1 cellular context compared by ENCODE assay signal in the genomic region with DNA sequence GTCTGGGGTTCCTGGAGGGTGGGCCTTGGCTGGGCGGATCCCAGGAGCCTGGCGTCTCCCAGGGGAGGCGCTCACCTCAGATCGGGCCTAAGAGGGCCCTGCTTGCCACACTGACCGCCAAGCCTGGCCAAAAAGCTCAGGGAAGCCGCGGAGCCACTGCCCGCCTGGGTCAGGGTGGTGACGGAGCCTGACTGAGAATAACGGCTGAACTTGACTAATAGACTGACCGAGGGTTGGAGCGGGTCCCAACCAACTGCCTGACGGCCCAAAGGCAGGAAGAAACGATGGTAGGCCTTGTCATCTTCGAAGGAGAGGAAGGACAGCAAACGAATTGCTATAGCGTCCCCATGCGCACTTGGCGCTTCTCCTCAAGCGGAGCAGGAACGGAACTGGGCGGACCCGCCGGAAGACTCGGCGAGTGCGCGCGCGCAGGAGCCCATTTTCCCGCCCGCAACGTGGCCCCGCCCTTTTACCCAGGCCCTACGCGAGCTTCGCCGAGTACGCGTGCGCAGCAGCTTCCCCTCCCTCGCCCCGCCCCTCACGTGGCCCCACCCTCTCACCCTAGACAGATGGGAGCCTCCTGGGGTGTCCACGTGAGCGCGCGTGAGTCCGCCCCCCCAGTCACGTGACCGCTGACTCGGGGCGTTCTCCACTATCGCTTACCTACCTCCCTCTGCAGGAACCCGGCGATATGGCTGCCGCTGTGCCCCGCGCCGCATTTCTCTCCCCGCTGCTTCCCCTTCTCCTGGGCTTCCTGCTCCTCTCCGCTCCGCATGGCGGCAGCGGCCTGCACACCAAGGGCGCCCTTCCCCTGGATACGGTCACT.
TF ChIP-seq lines count a peak whose summit lies in the region.

A gene (plus strand): TSS at position 652 of the 826 bp plus-strand sequence. CDS start 40 bp downstream, at position 692.
A gene (minus strand): TSS at position 391 of the 826 bp plus-strand sequence. CDS start 7,895 bp downstream, outside the sequence.

TF ChIP-seq in K562, 482 proteins besides CTCF, POLR2A, EP300 and RAD21 (continued from another document and continues in another):
- TF ChIP-seq, protein P1, sequence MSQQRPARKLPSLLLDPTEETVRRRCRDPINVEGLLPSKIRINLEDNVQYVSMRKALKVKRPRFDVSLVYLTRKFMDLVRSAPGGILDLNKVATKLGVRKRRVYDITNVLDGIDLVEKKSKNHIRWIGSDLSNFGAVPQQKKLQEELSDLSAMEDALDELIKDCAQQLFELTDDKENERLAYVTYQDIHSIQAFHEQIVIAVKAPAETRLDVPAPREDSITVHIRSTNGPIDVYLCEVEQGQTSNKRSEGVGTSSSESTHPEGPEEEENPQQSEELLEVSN (IDR thresholded peaks at IDR 0.05; ENCODE audit: borderline replicate concordance in 1 of 2, extremely low read depth in 1 of 2, insufficient read depth in 1 of 2, insufficient read length in 1 of 2, low read depth in 1 of 2, low read length in 1 of 2, poor library complexity in 1 of 2, severe bottlenecking in 1 of 2) = peak; percentile 98 to 100
- TF ChIP-seq U2AF1 (optimal IDR thresholded peaks at IDR 0.05; ENCODE audit: low read depth, low read length) (no peak), HOXB6 (CRISPR knock-in tag; IDR thresholded peaks at IDR 0.05; ENCODE audit: borderline replicate concordance) (no peak), ETV1 (tag; conservative IDR thresholded peaks at IDR 0.05; ENCODE audit: low read depth) (peak; percentile 78), POU5F1 (IDR thresholded peaks at IDR 0.05; ENCODE audit: borderline replicate concordance, low read depth, low read length, partially characterized antibody) (no peak), ZNF23 (CRISPR knock-in tag; IDR thresholded peaks at IDR 0.05) (no peak), CTBP1 (IDR thresholded peaks at IDR 0.05; ENCODE audit: borderline replicate concordance) (peak; percentile 36), ZFP30 (CRISPR knock-in tag; IDR thresholded peaks at IDR 0.05; ENCODE audit: borderline replicate concordance) (no peak), PHF8 (IDR thresholded peaks at IDR 0.05; ENCODE audit: borderline replicate concordance, low read length) (peak; percentile 88; the same call in 1 of the 2 replicates), ERF (CRISPR knock-in tag; IDR thresholded peaks at IDR 0.05) (peak; percentile 11; the same call in 1 of the 2 replicates), TARDBP (IDR thresholded peaks at IDR 0.05) (peak; percentile 22; the same call in 1 of the 2 replicates), EZH2 (IDR thresholded peaks at IDR 0.05; ENCODE audit: borderline replicate concordance, low read depth, low read length) (no peak), CHD2 (IDR thresholded peaks at IDR 0.05; ENCODE audit: low read depth, low read length) (no peak), KHSRP (IDR thresholded peaks at IDR 0.05) (no peak), CCAR2 (IDR thresholded peaks at IDR 0.05; ENCODE audit: low read depth, low read length) (no peak), CHD1 (IDR thresholded peaks at IDR 0.05; ENCODE audit: low read length) (peak; percentile 84), HDAC6 (IDR thresholded peaks at IDR 0.05; ENCODE audit: low read depth, low read length) (no peak), SNRNP70 (optimal IDR thresholded peaks at IDR 0.05; ENCODE audit: low read depth, low read length) (no peak), STAT5B (CRISPR knock-in tag; IDR thresholded peaks at IDR 0.05) (no peak), LARP7 (IDR thresholded peaks at IDR 0.05) (peak; percentile 86; the same call in 1 of the 2 replicates), BACH1 (tag; IDR thresholded peaks at IDR 0.05) (no peak), CBX2 (IDR thresholded peaks at IDR 0.05; ENCODE audit: insufficient read depth, low read length, poor library complexity, severe bottlenecking) (no peak), DPF2 (IDR thresholded peaks at IDR 0.05) (no peak), KLF13 (tag; IDR thresholded peaks at IDR 0.05; ENCODE audit: borderline replicate concordance, low read depth) (peak; percentile 83), TSC22D4 (tag; IDR thresholded peaks at IDR 0.05) (no peak), HNRNPUL1 (IDR thresholded peaks at IDR 0.05; ENCODE audit: low read length) (no peak), BRCA1 (IDR thresholded peaks at IDR 0.05) (no peak), BRCA1 (CRISPR knock-in tag; IDR thresholded peaks at IDR 0.05) (no peak), ELF2 (CRISPR knock-in tag; IDR thresholded peaks at IDR 0.05) (no peak; the same call in none of the 2 replicates), IRF2 (CRISPR knock-in tag; IDR thresholded peaks at IDR 0.05) (no peak), ZNF57 (CRISPR knock-in tag; IDR thresholded peaks at IDR 0.05) (no peak)
- TF ChIP-seq, protein P2, sequence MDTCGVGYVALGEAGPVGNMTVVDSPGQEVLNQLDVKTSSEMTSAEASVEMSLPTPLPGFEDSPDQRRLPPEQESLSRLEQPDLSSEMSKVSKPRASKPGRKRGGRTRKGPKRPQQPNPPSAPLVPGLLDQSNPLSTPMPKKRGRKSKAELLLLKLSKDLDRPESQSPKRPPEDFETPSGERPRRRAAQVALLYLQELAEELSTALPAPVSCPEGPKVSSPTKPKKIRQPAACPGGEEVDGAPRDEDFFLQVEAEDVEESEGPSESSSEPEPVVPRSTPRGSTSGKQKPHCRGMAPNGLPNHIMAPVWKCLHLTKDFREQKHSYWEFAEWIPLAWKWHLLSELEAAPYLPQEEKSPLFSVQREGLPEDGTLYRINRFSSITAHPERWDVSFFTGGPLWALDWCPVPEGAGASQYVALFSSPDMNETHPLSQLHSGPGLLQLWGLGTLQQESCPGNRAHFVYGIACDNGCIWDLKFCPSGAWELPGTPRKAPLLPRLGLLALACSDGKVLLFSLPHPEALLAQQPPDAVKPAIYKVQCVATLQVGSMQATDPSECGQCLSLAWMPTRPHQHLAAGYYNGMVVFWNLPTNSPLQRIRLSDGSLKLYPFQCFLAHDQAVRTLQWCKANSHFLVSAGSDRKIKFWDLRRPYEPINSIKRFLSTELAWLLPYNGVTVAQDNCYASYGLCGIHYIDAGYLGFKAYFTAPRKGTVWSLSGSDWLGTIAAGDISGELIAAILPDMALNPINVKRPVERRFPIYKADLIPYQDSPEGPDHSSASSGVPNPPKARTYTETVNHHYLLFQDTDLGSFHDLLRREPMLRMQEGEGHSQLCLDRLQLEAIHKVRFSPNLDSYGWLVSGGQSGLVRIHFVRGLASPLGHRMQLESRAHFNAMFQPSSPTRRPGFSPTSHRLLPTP (IDR thresholded peaks at IDR 0.05; ENCODE audit: borderline replicate concordance, extremely low read depth, insufficient read length) = no peak
- TF ChIP-seq, protein P3, sequence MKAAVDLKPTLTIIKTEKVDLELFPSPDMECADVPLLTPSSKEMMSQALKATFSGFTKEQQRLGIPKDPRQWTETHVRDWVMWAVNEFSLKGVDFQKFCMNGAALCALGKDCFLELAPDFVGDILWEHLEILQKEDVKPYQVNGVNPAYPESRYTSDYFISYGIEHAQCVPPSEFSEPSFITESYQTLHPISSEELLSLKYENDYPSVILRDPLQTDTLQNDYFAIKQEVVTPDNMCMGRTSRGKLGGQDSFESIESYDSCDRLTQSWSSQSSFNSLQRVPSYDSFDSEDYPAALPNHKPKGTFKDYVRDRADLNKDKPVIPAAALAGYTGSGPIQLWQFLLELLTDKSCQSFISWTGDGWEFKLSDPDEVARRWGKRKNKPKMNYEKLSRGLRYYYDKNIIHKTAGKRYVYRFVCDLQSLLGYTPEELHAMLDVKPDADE (conservative IDR thresholded peaks at IDR 0.05; ENCODE audit: control insufficient read depth, low read depth, low read length) = peak; percentile 76
- TF ChIP-seq, protein P4, sequence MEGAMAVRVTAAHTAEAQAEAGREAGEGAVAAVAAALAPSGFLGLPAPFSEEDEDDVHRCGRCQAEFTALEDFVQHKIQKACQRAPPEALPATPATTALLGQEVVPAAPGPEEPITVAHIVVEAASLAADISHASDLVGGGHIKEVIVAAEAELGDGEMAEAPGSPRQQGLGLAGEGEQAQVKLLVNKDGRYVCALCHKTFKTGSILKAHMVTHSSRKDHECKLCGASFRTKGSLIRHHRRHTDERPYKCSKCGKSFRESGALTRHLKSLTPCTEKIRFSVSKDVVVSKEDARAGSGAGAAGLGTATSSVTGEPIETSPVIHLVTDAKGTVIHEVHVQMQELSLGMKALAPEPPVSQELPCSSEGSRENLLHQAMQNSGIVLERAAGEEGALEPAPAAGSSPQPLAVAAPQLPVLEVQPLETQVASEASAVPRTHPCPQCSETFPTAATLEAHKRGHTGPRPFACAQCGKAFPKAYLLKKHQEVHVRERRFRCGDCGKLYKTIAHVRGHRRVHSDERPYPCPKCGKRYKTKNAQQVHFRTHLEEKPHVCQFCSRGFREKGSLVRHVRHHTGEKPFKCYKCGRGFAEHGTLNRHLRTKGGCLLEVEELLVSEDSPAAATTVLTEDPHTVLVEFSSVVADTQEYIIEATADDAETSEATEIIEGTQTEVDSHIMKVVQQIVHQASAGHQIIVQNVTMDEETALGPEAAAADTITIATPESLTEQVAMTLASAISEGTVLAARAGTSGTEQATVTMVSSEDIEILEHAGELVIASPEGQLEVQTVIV (CRISPR knock-in tag; IDR thresholded peaks at IDR 0.05; ENCODE audit: borderline replicate concordance) = no peak
- TF ChIP-seq, protein P5, sequence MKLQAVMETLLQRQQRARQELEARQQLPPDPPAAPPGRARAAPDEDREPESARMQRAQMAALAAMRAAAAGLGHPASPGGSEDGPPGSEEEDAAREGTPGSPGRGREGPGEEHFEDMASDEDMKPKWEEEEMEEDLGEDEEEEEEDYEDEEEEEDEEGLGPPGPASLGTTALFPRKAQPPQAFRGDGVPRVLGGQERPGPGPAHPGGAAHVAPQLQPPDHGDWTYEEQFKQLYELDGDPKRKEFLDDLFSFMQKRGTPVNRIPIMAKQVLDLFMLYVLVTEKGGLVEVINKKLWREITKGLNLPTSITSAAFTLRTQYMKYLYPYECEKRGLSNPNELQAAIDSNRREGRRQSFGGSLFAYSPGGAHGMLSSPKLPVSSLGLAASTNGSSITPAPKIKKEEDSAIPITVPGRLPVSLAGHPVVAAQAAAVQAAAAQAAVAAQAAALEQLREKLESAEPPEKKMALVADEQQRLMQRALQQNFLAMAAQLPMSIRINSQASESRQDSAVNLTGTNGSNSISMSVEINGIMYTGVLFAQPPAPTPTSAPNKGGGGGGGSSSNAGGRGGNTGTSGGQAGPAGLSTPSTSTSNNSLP (IDR thresholded peaks at IDR 0.05; ENCODE audit: borderline replicate concordance, low read depth, low read length) = no peak
- TF ChIP-seq, protein P6, sequence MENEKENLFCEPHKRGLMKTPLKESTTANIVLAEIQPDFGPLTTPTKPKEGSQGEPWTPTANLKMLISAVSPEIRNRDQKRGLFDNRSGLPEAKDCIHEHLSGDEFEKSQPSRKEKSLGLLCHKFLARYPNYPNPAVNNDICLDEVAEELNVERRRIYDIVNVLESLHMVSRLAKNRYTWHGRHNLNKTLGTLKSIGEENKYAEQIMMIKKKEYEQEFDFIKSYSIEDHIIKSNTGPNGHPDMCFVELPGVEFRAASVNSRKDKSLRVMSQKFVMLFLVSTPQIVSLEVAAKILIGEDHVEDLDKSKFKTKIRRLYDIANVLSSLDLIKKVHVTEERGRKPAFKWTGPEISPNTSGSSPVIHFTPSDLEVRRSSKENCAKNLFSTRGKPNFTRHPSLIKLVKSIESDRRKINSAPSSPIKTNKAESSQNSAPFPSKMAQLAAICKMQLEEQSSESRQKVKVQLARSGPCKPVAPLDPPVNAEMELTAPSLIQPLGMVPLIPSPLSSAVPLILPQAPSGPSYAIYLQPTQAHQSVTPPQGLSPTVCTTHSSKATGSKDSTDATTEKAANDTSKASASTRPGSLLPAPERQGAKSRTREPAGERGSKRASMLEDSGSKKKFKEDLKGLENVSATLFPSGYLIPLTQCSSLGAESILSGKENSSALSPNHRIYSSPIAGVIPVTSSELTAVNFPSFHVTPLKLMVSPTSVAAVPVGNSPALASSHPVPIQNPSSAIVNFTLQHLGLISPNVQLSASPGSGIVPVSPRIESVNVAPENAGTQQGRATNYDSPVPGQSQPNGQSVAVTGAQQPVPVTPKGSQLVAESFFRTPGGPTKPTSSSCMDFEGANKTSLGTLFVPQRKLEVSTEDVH (IDR thresholded peaks at IDR 0.05; ENCODE audit: low read depth, partially characterized antibody) = peak; percentile 89
- TF ChIP-seq, protein P7, sequence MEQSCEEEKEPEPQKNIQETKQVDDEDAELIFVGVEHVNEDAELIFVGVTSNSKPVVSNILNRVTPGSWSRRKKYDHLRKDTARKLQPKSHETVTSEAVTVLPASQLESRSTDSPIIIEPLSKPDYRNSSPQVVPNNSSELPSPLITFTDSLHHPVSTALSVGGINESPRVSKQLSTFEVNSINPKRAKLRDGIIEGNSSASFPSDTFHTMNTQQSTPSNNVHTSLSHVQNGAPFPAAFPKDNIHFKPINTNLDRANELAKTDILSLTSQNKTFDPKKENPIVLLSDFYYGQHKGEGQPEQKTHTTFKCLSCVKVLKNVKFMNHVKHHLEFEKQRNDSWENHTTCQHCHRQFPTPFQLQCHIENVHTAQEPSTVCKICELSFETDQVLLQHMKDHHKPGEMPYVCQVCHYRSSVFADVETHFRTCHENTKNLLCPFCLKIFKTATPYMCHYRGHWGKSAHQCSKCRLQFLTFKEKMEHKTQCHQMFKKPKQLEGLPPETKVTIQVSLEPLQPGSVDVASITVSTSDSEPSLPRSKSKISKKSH (CRISPR knock-in tag; IDR thresholded peaks at IDR 0.05) = no peak
- TF ChIP-seq, protein P8, sequence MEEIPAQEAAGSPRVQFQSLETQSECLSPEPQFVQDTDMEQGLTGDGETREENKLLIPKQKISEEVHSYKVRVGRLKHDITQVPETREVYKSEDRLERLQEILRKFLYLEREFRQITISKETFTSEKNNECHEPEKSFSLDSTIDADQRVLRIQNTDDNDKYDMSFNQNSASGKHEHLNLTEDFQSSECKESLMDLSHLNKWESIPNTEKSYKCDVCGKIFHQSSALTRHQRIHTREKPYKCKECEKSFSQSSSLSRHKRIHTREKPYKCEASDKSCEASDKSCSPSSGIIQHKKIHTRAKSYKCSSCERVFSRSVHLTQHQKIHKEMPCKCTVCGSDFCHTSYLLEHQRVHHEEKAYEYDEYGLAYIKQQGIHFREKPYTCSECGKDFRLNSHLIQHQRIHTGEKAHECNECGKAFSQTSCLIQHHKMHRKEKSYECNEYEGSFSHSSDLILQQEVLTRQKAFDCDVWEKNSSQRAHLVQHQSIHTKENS (CRISPR knock-in tag; IDR thresholded peaks at IDR 0.05) = no peak
- TF ChIP-seq, protein P9, sequence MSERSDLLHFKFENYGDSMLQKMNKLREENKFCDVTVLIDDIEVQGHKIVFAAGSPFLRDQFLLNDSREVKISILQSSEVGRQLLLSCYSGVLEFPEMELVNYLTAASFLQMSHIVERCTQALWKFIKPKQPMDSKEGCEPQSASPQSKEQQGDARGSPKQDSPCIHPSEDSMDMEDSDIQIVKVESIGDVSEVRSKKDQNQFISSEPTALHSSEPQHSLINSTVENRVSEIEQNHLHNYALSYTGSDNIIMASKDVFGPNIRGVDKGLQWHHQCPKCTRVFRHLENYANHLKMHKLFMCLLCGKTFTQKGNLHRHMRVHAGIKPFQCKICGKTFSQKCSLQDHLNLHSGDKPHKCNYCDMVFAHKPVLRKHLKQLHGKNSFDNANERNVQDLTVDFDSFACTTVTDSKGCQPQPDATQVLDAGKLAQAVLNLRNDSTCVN (CRISPR knock-in tag; IDR thresholded peaks at IDR 0.05) = peak; percentile 59; the same call in 1 of the 2 replicates
- TF ChIP-seq, protein P10, sequence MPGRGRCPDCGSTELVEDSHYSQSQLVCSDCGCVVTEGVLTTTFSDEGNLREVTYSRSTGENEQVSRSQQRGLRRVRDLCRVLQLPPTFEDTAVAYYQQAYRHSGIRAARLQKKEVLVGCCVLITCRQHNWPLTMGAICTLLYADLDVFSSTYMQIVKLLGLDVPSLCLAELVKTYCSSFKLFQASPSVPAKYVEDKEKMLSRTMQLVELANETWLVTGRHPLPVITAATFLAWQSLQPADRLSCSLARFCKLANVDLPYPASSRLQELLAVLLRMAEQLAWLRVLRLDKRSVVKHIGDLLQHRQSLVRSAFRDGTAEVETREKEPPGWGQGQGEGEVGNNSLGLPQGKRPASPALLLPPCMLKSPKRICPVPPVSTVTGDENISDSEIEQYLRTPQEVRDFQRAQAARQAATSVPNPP (IDR thresholded peaks at IDR 0.05; ENCODE audit: borderline replicate concordance, insufficient read depth, insufficient read length) = no peak
